In the genomic region with DNA sequence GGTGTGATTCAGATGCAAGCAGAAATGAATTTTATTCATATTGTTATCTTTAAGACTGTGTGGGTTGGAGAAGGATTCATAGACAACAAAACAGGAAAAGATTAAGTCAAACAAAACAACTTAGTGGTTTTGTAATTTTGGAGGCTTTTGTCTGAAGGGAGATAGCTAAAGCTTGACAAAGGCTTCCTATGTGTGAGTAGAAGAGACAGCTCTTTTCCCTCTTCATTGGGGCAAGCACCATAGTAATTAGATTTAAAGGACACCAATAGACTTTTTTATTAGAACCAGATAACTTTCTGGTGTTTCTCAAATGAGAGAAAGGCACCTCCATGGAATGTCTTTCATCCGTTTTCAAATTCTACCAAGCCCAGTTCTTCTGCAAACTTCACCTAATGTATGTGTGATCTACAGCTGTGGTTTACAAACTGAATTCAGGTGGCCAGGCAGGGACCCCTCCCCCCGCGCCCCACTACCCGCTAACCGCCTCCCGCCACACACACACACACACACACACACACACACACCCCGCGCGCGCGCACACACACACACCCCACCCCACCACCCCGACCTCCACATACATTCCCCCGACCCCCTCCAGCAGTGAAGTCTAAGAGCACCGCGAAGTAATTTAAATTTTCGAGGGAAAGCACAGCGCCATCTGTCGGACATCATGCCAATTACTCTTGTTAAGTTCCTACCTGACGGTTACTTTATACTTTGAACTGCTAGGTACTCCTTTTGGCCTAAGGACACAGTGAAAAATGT, we compare ENCODE assay signal across 8 cellular contexts. TPM values are rescaled to one million over a fixed set of nuclear protein-coding genes. Genes with fewer than 3 reads are reported as not detected.
A peak's percentile ranks its signal among the peaks of the same experiment; 100 is the strongest.
DNase-seq lines count a peak whose midpoint lies in the region; ATAC-seq and TF ChIP-seq lines count a peak whose summit lies in the region.

No MANE protein-coding gene starts in this region.

- peak; percentile 84 for ATAC-seq in CD8-positive, alpha-beta T cell
- ATAC-seq in GM21367 (IDR thresholded peaks at IDR 0.05; ENCODE audit: unreplicated experiment) (peak; percentile 91), left lobe of liver (peak; percentile 99)

- H3K27ac Mint-ChIP-seq in CD8-positive, alpha-beta T cell, result no peak overlapping the region

- DNase-seq in CD8-positive, alpha-beta T cell, result peak; percentile 36 to 71 (median 61)
- DNase-seq in KBM-7, result peak; percentile 67
- DNase-seq in activated CD4-positive, CD25-positive, alpha-beta regulatory T cell (lab: John Stamatoyannopoulos, UW), result peak in 3 of 4 experiments; percentile 9 to 16 (median 12)
- DNase-seq in cerebellum (ENCODE audit: low spot score), result peak; percentile 43
- DNase-seq in left lobe of liver (ENCODE audit: low spot score), result peak; percentile 71
- DNase-seq in stimulated activated CD4-positive, alpha-beta T cell treated with anti-CD3 and anti-CD28 coated beads, TNF-alpha, amount 100 ng/mL, for 4 hours (ENCODE audit: low read depth in 3 of 3), result peak; percentile 16 to 26 (median 23)
- DNase-seq in hepatic stellate cell (ENCODE audit: low spot score), result no peak

- H3K9me3 Mint-ChIP-seq in CD8-positive, alpha-beta T cell, result no peaks in the 10 kb centered on the region

- no peak overlapping the region for H3K27ac ChIP-seq in CD8-positive, alpha-beta T cell (ENCODE audit: low read depth, low read length)

- no peaks in the 10 kb centered on the region for H3K36me3 Mint-ChIP-seq in CD8-positive, alpha-beta T cell

- H3K4me1 ChIP-seq in CD8-positive, alpha-beta T cell (ENCODE audit: insufficient read depth, low read length), result peaks cover 3% of the 10 kb centered on the region

- H3K27me3 ChIP-seq in CD8-positive, alpha-beta T cell (ENCODE audit: insufficient read depth, low read length), result no peaks in the 10 kb centered on the region

- in situ Hi-C loops in KBM-7 (cut with MboI; ENCODE audit: low pct_unique_long_range_greater_than_20kb, low sequenced_read_pairs), result no loop called here

- no peaks in the 10 kb centered on the region for H3K36me3 ChIP-seq in CD8-positive, alpha-beta T cell (ENCODE audit: insufficient read depth, low read length)

- POLR2A ChIA-PET in CD8-positive, alpha-beta T cell (lab: Charles Lee), result no interaction called here

- intact Hi-C loops in CD8-positive, alpha-beta T cell (cut with DNase I, micrococcal nuclease), result loop anchor here (1.0 to 10.0 kb wide), 4 partner anchors 211 to 1829 kb away; no protein-coding TSS in a partner anchor

- CTCF ChIA-PET in CD8-positive, alpha-beta T cell (lab: Charles Lee), result interaction anchor here (0.6 to 2.7 kb wide), 10 partner anchors 10 to 238 kb away, joined by 3 to 20 read pairs (median 3); a partner anchor contains a TSS

- H3K4me3 ChIP-seq in CD8-positive, alpha-beta T cell (ENCODE audit: low read depth, low read length), result no peak overlapping the region

- peaks cover 10% of the 10 kb centered on the region for H3K4me1 Mint-ChIP-seq in CD8-positive, alpha-beta T cell (ENCODE audit: low read depth)

- peak overlapping the region; percentile 35 for H3K4me3 Mint-ChIP-seq in CD8-positive, alpha-beta T cell

- peak; percentile 47 for TF ChIP-seq CTCF in CD8-positive, alpha-beta T cell (IDR thresholded peaks at IDR 0.05)

- H3K27me3 Mint-ChIP-seq in CD8-positive, alpha-beta T cell (ENCODE audit: low read depth), result peaks cover 11% of the 10 kb centered on the region

- H3K9me3 ChIP-seq in CD8-positive, alpha-beta T cell (ENCODE audit: low read length), result no peaks in the 10 kb centered on the region

RNA-seq across cellular contexts. Expression of a gene that starts 31.7 kb away (rescaled TPM):
- not detected for total RNA-seq in CD8-positive, alpha-beta T cell
- total RNA-seq in cerebellum (3.1 TPM), left lobe of liver (7.2 TPM)
